ENCODE assay signal across 1 cellular context in the genomic region with DNA sequence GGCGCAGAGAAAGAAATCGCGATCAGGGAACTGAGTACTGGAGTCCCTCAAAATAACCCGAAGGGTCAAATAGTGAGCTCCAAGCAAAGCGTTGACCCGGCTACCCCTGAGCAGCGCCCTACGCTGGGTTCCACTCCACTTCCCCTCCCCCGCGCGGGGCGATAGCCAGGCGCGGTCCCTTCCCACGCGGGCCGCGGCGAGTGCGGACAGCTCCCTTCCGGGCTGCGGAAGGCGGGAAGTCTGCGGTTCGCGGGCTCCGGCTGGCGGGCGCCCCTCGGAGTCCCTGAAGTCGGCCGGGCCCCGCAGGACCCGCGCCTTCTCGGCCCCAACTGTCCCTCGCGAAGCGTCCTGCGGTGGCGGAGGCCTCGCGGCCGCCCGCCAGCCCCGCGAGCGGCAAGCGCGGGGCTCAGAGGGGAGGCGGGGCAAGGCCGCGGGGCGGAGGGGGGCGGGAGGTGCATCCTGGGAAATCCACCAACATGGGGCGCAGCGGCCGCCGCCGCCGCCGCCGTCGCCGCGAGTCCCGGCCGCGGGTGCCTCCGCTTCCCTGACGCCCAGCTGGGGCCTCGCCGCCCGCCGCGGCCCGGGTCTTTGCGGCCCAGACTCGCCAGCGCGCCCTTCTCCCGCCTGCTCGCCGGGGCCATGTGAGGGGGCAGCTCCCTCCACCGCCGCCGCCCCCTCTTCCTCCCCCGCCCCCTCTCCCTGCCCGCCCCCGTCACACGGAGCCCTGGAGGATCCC.
TF ChIP-seq lines count a peak whose summit lies in the region.

A gene (plus strand): TSS at position 457 of the 736 bp plus-strand sequence. CDS start 315 bp downstream, outside the sequence.

TF ChIP-seq in SK-N-SH, 30 proteins besides CTCF, POLR2A, EP300 and RAD21 (continued from another document):
- TF ChIP-seq MEF2A (IDR thresholded peaks at IDR 0.05; ENCODE audit: borderline replicate concordance, low read depth) (no peak), NRF1 (IDR thresholded peaks at IDR 0.05; ENCODE audit: low read depth, low read length) (no peak), POLR2AphosphoS5 (IDR thresholded peaks at IDR 0.05; ENCODE audit: low read depth, low read length) (peak; percentile 63), MXI1 (IDR thresholded peaks at IDR 0.05; ENCODE audit: low read depth, low read length) (peak; percentile 66), RCOR1 (IDR thresholded peaks at IDR 0.05; ENCODE audit: low read length) (no peak), TAF1 (IDR thresholded peaks at IDR 0.05; ENCODE audit: borderline replicate concordance, low read depth, low read length) (peak; percentile 51; the same call in 1 of the 2 replicates)
